ENCODE assay signal across 8 cellular contexts in genomic region chr3:30655187-30655812, GRCh38. TPM values are rescaled to one million over a fixed set of nuclear protein-coding genes. Genes with fewer than 3 reads are reported as not detected.
DNase-seq lines count a peak whose midpoint lies in the region; ATAC-seq and TF ChIP-seq lines count a peak whose summit lies in the region.

No MANE protein-coding gene starts in this region.

- H3K36me3 ChIP-seq in neural progenitor cell: no peaks in the 10 kb centered on the region

- H3K27me3 ChIP-seq in neural progenitor cell: no peaks in the 10 kb centered on the region

- intact Hi-C loops in left cardiac atrium (cut with DNase I): no loop called here
- intact Hi-C loops in Right ventricle myocardium superior (cut with DNase I): no loop called here
- intact Hi-C loops in dendritic cell treated with granulocyte-macrophage colony-stimulating factor and Interleukin-4, amounts not matched to agents 40 ng/mL and 50 ng/mL, for 4 days (cut with micrococcal nuclease): no loop called here

- H3K36me3 Mint-ChIP-seq in dendritic cell treated with granulocyte-macrophage colony-stimulating factor and Interleukin-4, amounts not matched to agents 40 ng/mL and 50 ng/mL, for 4 days (ENCODE audit: low read depth): peaks cover 87% of the 10 kb centered on the region
- peaks cover 39% of the 10 kb centered on the region for H3K36me3 Mint-ChIP-seq in neural progenitor cell

- DNase-seq in left cardiac atrium: no peak
- no peak for DNase-seq in Right ventricle myocardium superior
- peak; percentile 84 for DNase-seq in NOMO-1 treated with DMSO at 0.1 percent for 48 hours (lab: John Stamatoyannopoulos, UW; ENCODE audit: unreplicated experiment)
- DNase-seq in stimulated activated naive CD4-positive, alpha-beta T cell treated with Interleukin-2 at 50 U/mL for 16 hours (lab: John Stamatoyannopoulos, UW): peak; percentile 31
- no peak for DNase-seq in neural progenitor cell (ENCODE audit: low spot score)

- peaks cover 19% of the 10 kb centered on the region for H3K4me1 ChIP-seq in neural progenitor cell

- peak overlapping the region; percentile 13 for H3K4me3 Mint-ChIP-seq in dendritic cell treated with granulocyte-macrophage colony-stimulating factor and Interleukin-4, amounts not matched to agents 40 ng/mL and 50 ng/mL, for 4 days
- H3K4me3 Mint-ChIP-seq in neural progenitor cell: no peak overlapping the region

- H3K27ac Mint-ChIP-seq in dendritic cell treated with granulocyte-macrophage colony-stimulating factor and Interleukin-4, amounts not matched to agents 40 ng/mL and 50 ng/mL, for 4 days: peak overlapping the region; percentile 71
- no peak overlapping the region for H3K27ac Mint-ChIP-seq in neural progenitor cell

- H3K4me1 Mint-ChIP-seq in dendritic cell treated with granulocyte-macrophage colony-stimulating factor and Interleukin-4, amounts not matched to agents 40 ng/mL and 50 ng/mL, for 4 days (ENCODE audit: low read depth): peaks cover 76% of the 10 kb centered on the region
- peaks cover 52% of the 10 kb centered on the region for H3K4me1 Mint-ChIP-seq in neural progenitor cell

- no peak overlapping the region for H3K4me2 ChIP-seq in neural progenitor cell

- no peak overlapping the region for H3K4me3 ChIP-seq in neural progenitor cell

- H3K27ac ChIP-seq in neural progenitor cell: no peak overlapping the region

- no peak overlapping the region for H3K9ac ChIP-seq in neural progenitor cell

- H3K9me3 ChIP-seq in neural progenitor cell (ENCODE audit: low read depth): no peaks in the 10 kb centered on the region

- peak; percentile 7 to 14 for ATAC-seq in left cardiac atrium
- no peak for ATAC-seq in Right ventricle myocardium superior (ENCODE audit: poor library complexity)
- ATAC-seq in HG02973 (IDR thresholded peaks at IDR 0.05; ENCODE audit: unreplicated experiment): no peak
- ATAC-seq in GM19463 (IDR thresholded peaks at IDR 0.05; ENCODE audit: unreplicated experiment): no peak

- no peak overlapping the region for H2AFZ ChIP-seq in neural progenitor cell (replicated peaks)

- no peaks in the 10 kb centered on the region for H3K9me3 Mint-ChIP-seq in dendritic cell treated with granulocyte-macrophage colony-stimulating factor and Interleukin-4, amounts not matched to agents 40 ng/mL and 50 ng/mL, for 4 days
- no peaks in the 10 kb centered on the region for H3K9me3 Mint-ChIP-seq in neural progenitor cell

- TF ChIP-seq CTCF in neural progenitor cell (IDR thresholded peaks at IDR 0.05): no peak

- H3K79me2 ChIP-seq in neural progenitor cell (ENCODE audit: low read depth): no peaks in the 10 kb centered on the region

- no peaks in the 10 kb centered on the region for H3K27me3 Mint-ChIP-seq in dendritic cell treated with granulocyte-macrophage colony-stimulating factor and Interleukin-4, amounts not matched to agents 40 ng/mL and 50 ng/mL, for 4 days
- H3K27me3 Mint-ChIP-seq in neural progenitor cell (ENCODE audit: insufficient read depth, low read depth): peaks cover 5% of the 10 kb centered on the region

- H4K20me1 ChIP-seq in neural progenitor cell (ENCODE audit: low read depth): no peaks in the 10 kb centered on the region

- H3F3A ChIP-seq in neural progenitor cell (ENCODE audit: low read depth): no peaks in the 10 kb centered on the region

RNA-seq across cellular contexts. Expression of gene TGFBR2, which starts 48.9 kb away (rescaled TPM):
- total RNA-seq in left cardiac atrium (100 to 1,000 TPM; 234 to 243 TPM), Right ventricle myocardium superior (168 TPM), neural progenitor cell (ENCODE audit: low replicate concordance) (5.8 and 7.3 TPM in 2 replicates)

Comparison
In these comparisons a context has a peak if more than half of its experiments do, and no peak if none do; other contexts are left out.
1. ATAC-seq: peak in left cardiac atrium (2 of 2); none in Right ventricle myocardium superior (single experiment), HG02973 (single experiment) and GM19463 (single experiment).
2. DNase-seq: peak in NOMO-1 treated with DMSO at 0.1 percent for 48 hours (single experiment) and stimulated activated naive CD4-positive, alpha-beta T cell treated with Interleukin-2 at 50 U/mL for 16 hours (single experiment); none in left cardiac atrium (single experiment), Right ventricle myocardium superior (single experiment) and neural progenitor cell (single experiment).
3. RNA of gene TGFBR2, which starts 48.9 kb away (total RNA-seq): 234 to 243 TPM in left cardiac atrium and 168 TPM in Right ventricle myocardium superior (single experiment); 5.8 to 7.3 TPM in neural progenitor cell; every median in the first group is over 10 times any median in the second.